In the genomic region with DNA sequence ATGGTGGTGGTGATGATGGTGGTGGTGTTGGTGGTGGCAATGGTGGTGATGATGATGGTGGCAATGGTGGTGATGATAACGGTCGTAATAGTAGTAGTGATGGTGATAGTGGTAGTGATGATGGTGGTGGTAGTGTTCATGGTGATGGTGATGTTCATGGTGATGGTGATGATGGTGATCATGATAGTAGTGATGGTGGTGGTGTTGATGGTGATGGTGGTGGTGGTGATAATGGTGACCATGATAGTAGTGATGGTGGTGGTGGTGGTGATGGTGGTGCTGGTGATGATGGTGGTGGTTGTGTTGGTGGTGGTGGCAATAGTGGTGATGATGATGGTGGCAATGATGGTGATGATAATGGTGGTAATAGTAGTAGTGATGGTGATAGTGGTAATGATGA, we compare ENCODE assay signal across 20 cellular contexts.
"Had no signal": no experiment of that assay in that cellular context is flagged by ENCODE, and none has a peak within 500 bp of the region (broad histone marks: within the 10 kb centered on the region; RNA-seq: fewer than 3 reads in every experiment).

No MANE protein-coding gene starts in this region.

- H3K27me3 ChIP-seq: MG63, SJSA1 had no signal

- FAIRE-seq: RCC 7860 had no signal

- H3K27ac ChIP-seq: SJSA1, SK-N-MC had no signal

- H3K36me3 ChIP-seq: MG63, SJSA1 had no signal

- H3K4me3 ChIP-seq: MG63, SJSA1, SK-N-MC had no signal

- DNase-seq: KBM-7, MG63, NCI-H1092 treated with DMSO at 0.1 percent for 48 hours, NCI-H1436, NCI-H187, NCI-H2029, NCI-H2081 treated with DMSO at 0.1 percent for 48 hours, NCI-H2171, NCI-H226, NCI-H446, NCI-H510A, NCI-H524 treated with DMSO at 0.1 percent for 48 hours, NCI-H69, NCI-H774, Right ventricle myocardium superior, RPMI8226, SIG-M5 had no signal

- H3K9me3 ChIP-seq: MG63 had no signal

- H3K4me1 ChIP-seq: SJSA1 had no signal
